24 cellular contexts compared by ENCODE assay signal in genomic region chrX:71664889-71665491, GRCh38. TPM values are rescaled to one million over a fixed set of nuclear protein-coding genes. Genes with fewer than 3 reads are reported as not detected.
"Had no signal": no experiment of that assay in that cellular context is flagged by ENCODE, and none has a peak within 500 bp of the region (broad histone marks: within the 10 kb centered on the region; RNA-seq: fewer than 3 reads in every experiment).

No MANE protein-coding gene starts in this region.

- ATAC-seq: body of pancreas had no signal

- DNase-seq: activated CD4-positive, CD25-positive, alpha-beta regulatory T cell treated with anti-CD3 and anti-CD28 coated beads, Interleukin-2, amount 50 U/mL, for 72 hours; body of pancreas; central memory CD4-positive, alpha-beta T cell; MG63; NCI-H1417 treated with DMSO at 0.1 percent for 48 hours; NCI-H2029; NCI-H2107; NCI-H226; NCI-H774; NK-92 treated with Interleukin-12 subunit alpha and Interleukin-12 subunit beta, amount 100 ng/mL, for 24 hours; Right ventricle myocardium superior; T-helper 1 cell had no signal

- H3K9me3 ChIP-seq: body of pancreas, MG63, SJCRH30, SK-N-SH had no signal

- H3K27ac Mint-ChIP-seq: activated CD4-positive, alpha-beta memory T cell treated with anti-CD3 and anti-CD28 coated beads for 36 hours; activated CD4-positive, alpha-beta T cell treated with anti-CD3 and anti-CD28 coated beads, Interleukin-2, amount 10 ng/mL, durations not matched to agents 24 days and 14 days; activated naive CD4-positive, alpha-beta T cell treated with anti-CD3 and anti-CD28 coated beads, Interleukin-2, amount 50 U/mL, for 24 hours; T-helper 2 cell treated with Interferon-gamma antibody and Interleukin-4, amounts not matched to agents 5 μg/mL and 100 μg/mL, for 36 hours; WTC11 had no signal

- H3K4me1 Mint-ChIP-seq: WTC11 had no signal

- H3K27me3 Mint-ChIP-seq: activated CD4-positive, alpha-beta memory T cell treated with anti-CD3 and anti-CD28 coated beads for 36 hours; activated naive CD4-positive, alpha-beta T cell treated with anti-CD3 and anti-CD28 coated beads, Interleukin-2, amount 50 U/mL, for 24 hours had no signal

- H3K27ac ChIP-seq: body of pancreas, RWPE1, SJCRH30 had no signal

- H3K36me3 ChIP-seq: MG63, SJCRH30 had no signal

- H3K9ac ChIP-seq: SK-N-SH had no signal

- H3K27me3 ChIP-seq: body of pancreas, MG63, SJCRH30 had no signal

- H3K4me3 ChIP-seq: body of pancreas, MG63, SJCRH30 had no signal

- H3K4me1 ChIP-seq: body of pancreas, SJCRH30 had no signal

- H3K36me3 Mint-ChIP-seq: activated CD4-positive, alpha-beta memory T cell treated with anti-CD3 and anti-CD28 coated beads for 36 hours; activated naive CD4-positive, alpha-beta T cell treated with anti-CD3 and anti-CD28 coated beads, Interleukin-2, amount 50 U/mL, for 24 hours; WTC11 had no signal

- H3K4me2 ChIP-seq: SK-N-SH had no signal

- H3K4me3 Mint-ChIP-seq: activated CD4-positive, alpha-beta memory T cell treated with anti-CD3 and anti-CD28 coated beads for 36 hours; activated CD4-positive, alpha-beta T cell treated with anti-CD3 and anti-CD28 coated beads, Interleukin-2, amount 10 ng/mL, durations not matched to agents 24 days and 14 days; activated naive CD4-positive, alpha-beta T cell treated with anti-CD3 and anti-CD28 coated beads, Interleukin-2, amount 50 U/mL, for 24 hours; T-helper 2 cell treated with Interferon-gamma antibody and Interleukin-4, amounts not matched to agents 5 μg/mL and 100 μg/mL, for 36 hours; WTC11 had no signal

RNA-seq across cellular contexts. Expression of gene CXCR3, which starts 46.7 kb away (rescaled TPM):
- total RNA-seq: bronchial epithelial cell, NCI-H460, SJCRH30 had no signal
- polyA plus RNA-seq: SK-N-SH had no signal

RNA-seq across cellular contexts. Expression of gene CXorf49, which starts 53.1 kb away (rescaled TPM):
- total RNA-seq: activated CD4-positive, alpha-beta memory T cell treated with anti-CD3 and anti-CD28 coated beads for 36 hours; activated CD4-positive, alpha-beta T cell treated with anti-CD3 and anti-CD28 coated beads, Interleukin-2, amount 10 ng/mL, durations not matched to agents 24 days and 14 days; activated CD8-positive, alpha-beta memory T cell treated with anti-CD3 and anti-CD28 coated beads for 36 hours; aorta; body of pancreas; bronchial epithelial cell; NCI-H460; Right ventricle myocardium superior; SJCRH30; WTC11 had no signal
- polyA plus RNA-seq: aorta, SK-N-SH had no signal
